In the genomic region with DNA sequence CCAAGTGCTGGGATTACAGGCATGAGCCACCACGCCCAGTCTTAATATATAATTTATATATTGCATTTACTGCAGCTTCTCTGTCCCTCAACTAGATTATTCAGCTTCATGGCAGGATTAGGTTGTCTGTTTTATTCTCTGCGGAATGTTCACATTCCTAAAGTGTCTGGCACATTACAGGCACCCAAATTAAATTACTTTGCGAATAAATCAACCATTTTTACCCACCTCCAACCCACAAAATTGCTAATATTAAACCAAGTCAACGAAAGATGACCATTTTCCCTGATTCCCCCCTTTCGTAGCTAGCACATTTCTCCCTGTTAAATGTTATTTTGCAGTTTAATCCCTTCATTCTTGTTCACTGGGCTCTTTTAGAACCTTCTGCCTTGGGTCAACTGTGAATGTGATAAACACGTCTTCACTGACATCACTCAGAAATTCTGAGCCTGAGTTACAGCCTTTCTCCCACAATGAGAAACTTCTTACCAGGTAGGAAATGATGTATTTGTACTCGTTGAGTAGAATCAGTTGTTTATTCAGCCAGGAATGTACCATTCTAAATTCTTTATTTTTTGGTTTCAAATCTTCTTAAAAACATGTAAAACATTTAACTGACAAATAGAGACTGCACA, we compare ENCODE assay signal across 25 cellular contexts.
"Had no signal": no experiment of that assay in that cellular context is flagged by ENCODE, and none has a peak within 500 bp of the region (broad histone marks: within the 10 kb centered on the region; RNA-seq: fewer than 3 reads in every experiment).

No MANE protein-coding gene starts in this region.

- H3K27me3 ChIP-seq: esophagus muscularis mucosa, gastrocnemius medialis, pancreas, spleen, testis, tibial nerve, upper lobe of right lung, vagina had no signal

- H3K4me3 ChIP-seq: esophagus muscularis mucosa, gastrocnemius medialis, left ventricle myocardium inferior, lower lobe of right lung, pancreas, prostate gland, spleen, testis, tibial nerve, upper lobe of right lung, vagina had no signal

- H3K27ac Mint-ChIP-seq: effector memory CD8-positive, alpha-beta T cell; memory B cell; natural killer cell treated with Interleukin-12 subunit alpha and Interleukin-12 subunit beta and Interleukin-15 and Interleukin-18, amount 100 ng/mL, for 72 hours; stimulated activated naive B cell treated with anti-CD40 and anti-IgM and Interleukin-4, amounts not matched to agents 10 μg/mL and 1 μg/mL and 100 μg/mL, for 72 hours had no signal

- ATAC-seq: effector memory CD8-positive, alpha-beta T cell; gastrocnemius medialis; left cardiac atrium; lower lobe of right lung; natural killer cell treated with Interleukin-12 subunit alpha and Interleukin-12 subunit beta and Interleukin-15 and Interleukin-18, amount 100 ng/mL, for 72 hours; pancreas; sciatic nerve; stimulated activated naive B cell treated with anti-CD40 and anti-IgM and Interleukin-4, amounts not matched to agents 10 μg/mL and 1 μg/mL and 100 μg/mL, for 72 hours; stimulated activated naive CD8-positive, alpha-beta T cell treated with anti-CD3 and anti-CD28 coated beads, Interleukin-15, amount 100 ng/mL, for 72 hours; upper lobe of right lung had no signal

- H3K9me3 ChIP-seq: esophagus muscularis mucosa, gastrocnemius medialis, left ventricle myocardium inferior, lower lobe of right lung, pancreas, prostate gland, spleen, testis, tibial nerve, upper lobe of right lung, vagina had no signal

- DNase-seq: effector memory CD8-positive, alpha-beta T cell; gastrocnemius medialis; left cardiac atrium; left ventricle myocardium inferior; lower lobe of right lung; midbrain; occipital lobe; pancreas; retina; spleen; stimulated activated CD4-positive, alpha-beta T cell treated with anti-CD3 and anti-CD28 coated beads, Interleukin-15, amount 100 ng/mL, for 24 hours; stimulated activated CD4-positive, alpha-beta T cell treated with anti-CD3 and anti-CD28 coated beads, Interleukin-1b, Interleukin-23, amount 100 ng/mL, for 48 hours; stimulated activated CD4-positive, alpha-beta T cell treated with anti-CD3 and anti-CD28 coated beads, Interleukin-4, amount 100 ng/mL, for 24 hours; stimulated activated naive B cell treated with anti-CD40 and anti-IgM and Interleukin-4, amounts not matched to agents 10 μg/mL and 1 μg/mL and 100 μg/mL, for 72 hours; stimulated activated naive CD8-positive, alpha-beta T cell treated with anti-CD3 and anti-CD28 coated beads, Interleukin-15, amount 100 ng/mL, for 72 hours; testis; upper lobe of right lung had no signal

- H3K4me1 ChIP-seq: esophagus muscularis mucosa, gastrocnemius medialis, lower lobe of right lung, pancreas, prostate gland, spleen, testis, tibial nerve, upper lobe of right lung, vagina had no signal

- H3K4me3 Mint-ChIP-seq: effector memory CD8-positive, alpha-beta T cell; memory B cell; natural killer cell treated with Interleukin-12 subunit alpha and Interleukin-12 subunit beta and Interleukin-15 and Interleukin-18, amount 100 ng/mL, for 72 hours; stimulated activated naive B cell treated with anti-CD40 and anti-IgM and Interleukin-4, amounts not matched to agents 10 μg/mL and 1 μg/mL and 100 μg/mL, for 72 hours; stimulated activated naive CD8-positive, alpha-beta T cell treated with anti-CD3 and anti-CD28 coated beads, Interleukin-15, amount 100 ng/mL, for 72 hours had no signal

- H3K36me3 ChIP-seq: gastrocnemius medialis, pancreas, prostate gland had no signal

- H3K9me3 Mint-ChIP-seq: effector memory CD8-positive, alpha-beta T cell; memory B cell; natural killer cell treated with Interleukin-12 subunit alpha and Interleukin-12 subunit beta and Interleukin-15 and Interleukin-18, amount 100 ng/mL, for 72 hours; stimulated activated naive B cell treated with anti-CD40 and anti-IgM and Interleukin-4, amounts not matched to agents 10 μg/mL and 1 μg/mL and 100 μg/mL, for 72 hours; stimulated activated naive CD8-positive, alpha-beta T cell treated with anti-CD3 and anti-CD28 coated beads, Interleukin-15, amount 100 ng/mL, for 72 hours had no signal

- H3K27me3 Mint-ChIP-seq: effector memory CD8-positive, alpha-beta T cell; memory B cell; natural killer cell treated with Interleukin-12 subunit alpha and Interleukin-12 subunit beta and Interleukin-15 and Interleukin-18, amount 100 ng/mL, for 72 hours; stimulated activated naive B cell treated with anti-CD40 and anti-IgM and Interleukin-4, amounts not matched to agents 10 μg/mL and 1 μg/mL and 100 μg/mL, for 72 hours; stimulated activated naive CD8-positive, alpha-beta T cell treated with anti-CD3 and anti-CD28 coated beads, Interleukin-15, amount 100 ng/mL, for 72 hours had no signal

- H3K27ac ChIP-seq: epithelial cell of prostate, esophagus muscularis mucosa, gastrocnemius medialis, left ventricle myocardium inferior, lower lobe of right lung, pancreas, prostate gland, spleen, testis, tibial nerve, upper lobe of right lung, vagina had no signal

- H3K36me3 Mint-ChIP-seq: natural killer cell treated with Interleukin-12 subunit alpha and Interleukin-12 subunit beta and Interleukin-15 and Interleukin-18, amount 100 ng/mL, for 72 hours had no signal
